9 cellular contexts compared by ENCODE assay signal in genomic region chr11:43947003-43947500, GRCh38. TPM values are rescaled to one million over a fixed set of nuclear protein-coding genes. Genes with fewer than 3 reads are reported as not detected.
A peak's percentile ranks its signal among the peaks of the same experiment; 100 is the strongest.
DNase-seq lines count a peak whose midpoint lies in the region; ATAC-seq and TF ChIP-seq lines count a peak whose summit lies in the region.
"Had no signal": no experiment of that assay in that cellular context is flagged by ENCODE, and none has a peak within 500 bp of the region (broad histone marks: within the 10 kb centered on the region; RNA-seq: fewer than 3 reads in every experiment).

No MANE protein-coding gene starts in this region.

- POLR2A ChIA-PET in activated CD4-positive, alpha-beta memory T cell treated with anti-CD3 and anti-CD28 coated beads, Interleukin-2, amount 10 ng/mL, durations not matched to agents 7 days and 5 days (lab: Charles Lee): no interaction called here

- H3K27ac ChIP-seq in skeletal muscle tissue (ENCODE audit: low read depth, low read length): peak overlapping the region; percentile 46

- ATAC-seq in HG03196 (IDR thresholded peaks at IDR 0.05; ENCODE audit: unreplicated experiment): no peak
- no peak for ATAC-seq in HG02870 (IDR thresholded peaks at IDR 0.05; ENCODE audit: unreplicated experiment)

- no peaks in the 10 kb centered on the region for H3K36me3 ChIP-seq in skeletal muscle tissue (ENCODE audit: control insufficient read depth in 3 of 3, insufficient read depth in 3 of 3, low read length in 3 of 3)

- H3K4me3 ChIP-seq in fibroblast of pulmonary artery (replicated peaks; ENCODE audit: low read depth, low read length) (no peak overlapping the region), skeletal muscle tissue (ENCODE audit: low read length in 3 of 3) (no peak overlapping the region)

- H3K9ac ChIP-seq in skeletal muscle tissue (ENCODE audit: low read depth in 1 of 3, low read length in 3 of 3): no peak overlapping the region

- H3K9me3 Mint-ChIP-seq in activated CD4-positive, alpha-beta memory T cell treated with anti-CD3 and anti-CD28 coated beads, Interleukin-2, amount 10 ng/mL, durations not matched to agents 7 days and 5 days: no peaks in the 10 kb centered on the region
- H3K9me3 Mint-ChIP-seq: activated naive CD8-positive, alpha-beta T cell treated with anti-CD3 and anti-CD28 coated beads for 36 hours had no signal

- peaks cover 0 to 3% (median 0%) of the 10 kb centered on the region in 3 donors for H3K9me3 ChIP-seq in skeletal muscle tissue (ENCODE audit: control insufficient read depth in 3 of 3, low read length in 3 of 3)

- H3K27ac Mint-ChIP-seq in activated CD4-positive, alpha-beta memory T cell treated with anti-CD3 and anti-CD28 coated beads, Interleukin-2, amount 10 ng/mL, durations not matched to agents 7 days and 5 days: no peak overlapping the region
- H3K27ac Mint-ChIP-seq: activated naive CD8-positive, alpha-beta T cell treated with anti-CD3 and anti-CD28 coated beads for 36 hours had no signal

- peaks cover 16% of the 10 kb centered on the region for H3K4me1 Mint-ChIP-seq in activated CD4-positive, alpha-beta memory T cell treated with anti-CD3 and anti-CD28 coated beads, Interleukin-2, amount 10 ng/mL, durations not matched to agents 7 days and 5 days

- H3K36me3 Mint-ChIP-seq in activated CD4-positive, alpha-beta memory T cell treated with anti-CD3 and anti-CD28 coated beads, Interleukin-2, amount 10 ng/mL, durations not matched to agents 7 days and 5 days (ENCODE audit: low read depth): no peaks in the 10 kb centered on the region

- H3K4me3 Mint-ChIP-seq in activated CD4-positive, alpha-beta memory T cell treated with anti-CD3 and anti-CD28 coated beads, Interleukin-2, amount 10 ng/mL, durations not matched to agents 7 days and 5 days: no peak overlapping the region
- H3K4me3 Mint-ChIP-seq: activated naive CD8-positive, alpha-beta T cell treated with anti-CD3 and anti-CD28 coated beads for 36 hours had no signal

- peaks cover 16 to 34% (median 26%) of the 10 kb centered on the region in 3 donors for H3K4me1 ChIP-seq in skeletal muscle tissue (ENCODE audit: control insufficient read depth in 3 of 3, insufficient read depth in 3 of 3, low read length in 3 of 3)

- CTCF ChIA-PET in activated CD4-positive, alpha-beta memory T cell treated with anti-CD3 and anti-CD28 coated beads, Interleukin-2, amount 10 ng/mL, durations not matched to agents 7 days and 5 days (lab: Charles Lee): interaction anchor here (0.7 to 6.8 kb wide), 3 partner anchors 55 to 65 kb away, joined by 3 to 56 read pairs (median 18); partner anchors contain the start of gene ALKBH3

- peaks cover 3 to 39% (median 22%) of the 10 kb centered on the region in 3 donors for H3K27me3 ChIP-seq in skeletal muscle tissue (ENCODE audit: control insufficient read depth in 3 of 3, insufficient read depth in 3 of 3, low read length in 3 of 3)

- TF ChIP-seq CTCF in fibroblast of pulmonary artery (IDR thresholded peaks at IDR 0.05; ENCODE audit: low read length, missing control alignments): peak; percentile 47

- DNase-seq in DMS 273 (lab: John Stamatoyannopoulos, UW; ENCODE audit: unreplicated experiment) (peak; percentile 51), DMS 273 treated with DMSO at 0.1 percent for 48 hours (lab: John Stamatoyannopoulos, UW) (no peak), RPMI7951 (ENCODE audit: low read depth) (peak; percentile 38), fibroblast of pulmonary artery (ENCODE audit: low read depth) (peak; percentile 66)
- DNase-seq in activated CD4-positive, alpha-beta memory T cell treated with anti-CD3 and anti-CD28 coated beads, Interleukin-2, amount 10 ng/mL, durations not matched to agents 7 days and 5 days: no peak
- DNase-seq: activated naive CD8-positive, alpha-beta T cell treated with anti-CD3 and anti-CD28 coated beads for 36 hours had no signal

- peaks cover 56% of the 10 kb centered on the region for H3K27me3 Mint-ChIP-seq in activated CD4-positive, alpha-beta memory T cell treated with anti-CD3 and anti-CD28 coated beads, Interleukin-2, amount 10 ng/mL, durations not matched to agents 7 days and 5 days

RNA-seq across cellular contexts. Expression of gene C11orf96, which starts 4.6 kb away (rescaled TPM):
- 0.49 and 0.60 TPM in 2 replicates for total RNA-seq in RPMI7951 (2014; rRNA removed; shearing (Covaris generic))
- total RNA-seq in skeletal muscle tissue: 17.2 TPM
- under 1 TPM in 1 of 2 experiments, not detected in 1; 0.20 TPM for total RNA-seq in activated CD4-positive, alpha-beta memory T cell treated with anti-CD3 and anti-CD28 coated beads, Interleukin-2, amount 10 ng/mL, durations not matched to agents 7 days and 5 days

Comparison
In these comparisons a context has a peak if more than half of its experiments do, and no peak if none do; other contexts are left out.
1. DNase-seq: peak in DMS 273 (single experiment), RPMI7951 (single experiment) and fibroblast of pulmonary artery (single experiment); none in DMS 273 treated with DMSO at 0.1 percent for 48 hours (single experiment) and activated CD4-positive, alpha-beta memory T cell treated with anti-CD3 and anti-CD28 coated beads, Interleukin-2, amount 10 ng/mL, durations not matched to agents 7 days and 5 days (single experiment).
2. RNA of gene C11orf96, which starts 4.6 kb away (total RNA-seq): 17.2 TPM in skeletal muscle tissue (single experiment); 0.49 to 0.60 TPM in RPMI7951 and 0.20 TPM in activated CD4-positive, alpha-beta memory T cell treated with anti-CD3 and anti-CD28 coated beads, Interleukin-2, amount 10 ng/mL, durations not matched to agents 7 days and 5 days; every median in the first group is over 10 times any median in the second.